Comparison of ENCODE assay signal across 9 cellular contexts in the genomic region with DNA sequence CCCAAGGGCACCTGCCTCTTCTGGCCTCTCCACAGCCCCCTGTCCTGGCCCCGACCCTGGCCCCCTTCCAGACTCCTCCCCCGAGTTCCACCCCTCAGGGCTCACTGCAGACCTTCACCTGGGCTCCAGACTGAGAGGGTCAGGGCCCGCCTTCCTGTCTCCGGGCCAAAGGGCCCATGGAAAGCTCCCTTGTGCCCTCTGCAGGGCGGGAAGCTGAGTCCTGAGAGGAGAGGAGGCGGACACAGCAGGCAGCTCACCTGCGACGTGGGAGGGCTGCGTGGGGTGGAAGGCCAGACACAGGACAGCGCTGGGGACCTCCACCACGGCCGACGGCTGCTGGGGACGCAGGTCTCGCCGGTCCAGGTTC. TPM values are rescaled to one million over a fixed set of nuclear protein-coding genes. Genes with fewer than 3 reads are reported as not detected.
DNase-seq lines count a peak whose midpoint lies in the region; ATAC-seq and TF ChIP-seq lines count a peak whose summit lies in the region.
"Had no signal": no experiment of that assay in that cellular context is flagged by ENCODE, and none has a peak within 500 bp of the region (broad histone marks: within the 10 kb centered on the region; RNA-seq: fewer than 3 reads in every experiment).

No MANE protein-coding gene starts in this region.

- TF ChIP-seq POLR2A in gastroesophageal sphincter (IDR thresholded peaks at IDR 0.05), result no peak

- ATAC-seq in Panc1 (peak; percentile 70), gastroesophageal sphincter (peak; percentile 8), GM19023 (IDR thresholded peaks at IDR 0.05; ENCODE audit: unreplicated experiment) (no peak)
- ATAC-seq in activated CD8-positive, alpha-beta T cell treated with anti-CD3 and anti-CD28 coated beads for 36 hours, result no peak

- peaks cover 2% of the 10 kb centered on the region for H3K27me3 Mint-ChIP-seq in glutamatergic neuron (ENCODE audit: unreplicated experiment)
- H3K27me3 Mint-ChIP-seq in activated CD8-positive, alpha-beta T cell treated with anti-CD3 and anti-CD28 coated beads for 36 hours, result no peaks in the 10 kb centered on the region
- H3K27me3 Mint-ChIP-seq: stimulated activated naive CD8-positive, alpha-beta T cell treated with anti-CD3 and anti-CD28 coated beads, Interleukin-15, Interleukin-2, amounts not matched to agents 100 ng/mL and 50 ng/mL, for 24 hours had no signal

- no peaks in the 10 kb centered on the region for H3K36me3 Mint-ChIP-seq in glutamatergic neuron (ENCODE audit: unreplicated experiment)
- peaks cover 15% of the 10 kb centered on the region for H3K36me3 Mint-ChIP-seq in activated CD8-positive, alpha-beta T cell treated with anti-CD3 and anti-CD28 coated beads for 36 hours (ENCODE audit: low read depth)

- H3K4me3 ChIP-seq in Panc1 (ENCODE audit: low read depth in 2 of 2, low read length in 2 of 2) (no peak overlapping the region; a peak in 1 of 4 replicates), gastroesophageal sphincter (no peak overlapping the region), rectal smooth muscle tissue (ENCODE audit: low read length) (no peak overlapping the region)

- in situ Hi-C loops in Panc1 (cut with HindIII; ENCODE audit: low pct_unique_long_range_greater_than_20kb, low sequenced_read_pairs), result no loop called here

- WGBS in gastroesophageal sphincter (ENCODE audit: low coverage in 1 of 2), 2 donors, result no CpG with 5 or more reads among the region's 16 CpGs

- no peaks in the 10 kb centered on the region for H3K27me3 ChIP-seq in Panc1 (ENCODE audit: control insufficient read depth, insufficient read depth, low read length)
- H3K27me3 ChIP-seq in gastroesophageal sphincter, result no peaks in the 10 kb centered on the region
- H3K27me3 ChIP-seq in rectal smooth muscle tissue (ENCODE audit: control insufficient read depth, insufficient read depth, low read length), result no peaks in the 10 kb centered on the region

- H3K27ac Mint-ChIP-seq in glutamatergic neuron (ENCODE audit: unreplicated experiment), result no peak overlapping the region
- no peak overlapping the region for H3K27ac Mint-ChIP-seq in activated CD8-positive, alpha-beta T cell treated with anti-CD3 and anti-CD28 coated beads for 36 hours
- H3K27ac Mint-ChIP-seq: stimulated activated naive CD8-positive, alpha-beta T cell treated with anti-CD3 and anti-CD28 coated beads, Interleukin-15, Interleukin-2, amounts not matched to agents 100 ng/mL and 50 ng/mL, for 24 hours had no signal

- H3K4me1 ChIP-seq in Panc1 (ENCODE audit: control insufficient read depth, insufficient read depth, low read length), result peaks cover 32% of the 10 kb centered on the region
- H3K4me1 ChIP-seq in gastroesophageal sphincter, result peaks cover 3 to 29% (median 20%) of the 10 kb centered on the region in 3 donors
- H3K4me1 ChIP-seq in rectal smooth muscle tissue (ENCODE audit: control insufficient read depth, insufficient read depth, low read length), result peaks cover 13% of the 10 kb centered on the region

- CTCF ChIA-PET in Panc1 (lab: Charles Lee), result interaction anchor here (0.6 to 1.0 kb wide), 4 partner anchors 25 to 242 kb away, joined by 3 to 5 read pairs (median 4); no protein-coding TSS in a partner anchor
- CTCF ChIA-PET in activated CD8-positive, alpha-beta T cell treated with anti-CD3 and anti-CD28 coated beads for 36 hours (lab: Charles Lee), result no interaction called here

- intact Hi-C loops in Panc1 (cut with micrococcal nuclease; ENCODE audit: unreplicated experiment), result no loop called here
- intact Hi-C loops in activated CD8-positive, alpha-beta T cell treated with anti-CD3 and anti-CD28 coated beads for 36 hours (cut with micrococcal nuclease), result no loop called here

- H3K9ac ChIP-seq in rectal smooth muscle tissue (ENCODE audit: low read length), result no peak overlapping the region

- no peaks in the 10 kb centered on the region for H3K4me1 Mint-ChIP-seq in glutamatergic neuron (ENCODE audit: low read depth, unreplicated experiment)
- no peaks in the 10 kb centered on the region for H3K4me1 Mint-ChIP-seq in activated CD8-positive, alpha-beta T cell treated with anti-CD3 and anti-CD28 coated beads for 36 hours (ENCODE audit: low read depth)

- H3K9me3 ChIP-seq in Panc1 (ENCODE audit: control insufficient read depth, insufficient read depth, low read depth, low read length) (no peaks in the 10 kb centered on the region), gastroesophageal sphincter (no peaks in the 10 kb centered on the region)

- H3K36me3 ChIP-seq in Panc1 (ENCODE audit: control insufficient read depth, insufficient read depth, low read length) (peaks cover 8% of the 10 kb centered on the region; the same call in 1 of the 2 replicates), gastroesophageal sphincter (peaks cover 0 to 63% of the 10 kb centered on the region in 2 donors), rectal smooth muscle tissue (ENCODE audit: control insufficient read depth, insufficient read depth, low read length) (peaks cover 30% of the 10 kb centered on the region)

- no TSS peak for BruUV-seq in Panc1 (replicated peaks; lab: Mats Ljungman, UMichigan)

- no peak overlapping the region for H3K4me3 Mint-ChIP-seq in glutamatergic neuron (ENCODE audit: unreplicated experiment)
- no peak overlapping the region for H3K4me3 Mint-ChIP-seq in activated CD8-positive, alpha-beta T cell treated with anti-CD3 and anti-CD28 coated beads for 36 hours
- H3K4me3 Mint-ChIP-seq: stimulated activated naive CD8-positive, alpha-beta T cell treated with anti-CD3 and anti-CD28 coated beads, Interleukin-15, Interleukin-2, amounts not matched to agents 100 ng/mL and 50 ng/mL, for 24 hours had no signal

- TF ChIP-seq CTCF in Panc1 (IDR thresholded peaks at IDR 0.05) (no peak; the same call in 1 of the 2 replicates), gastroesophageal sphincter (IDR thresholded peaks at IDR 0.05) (peak in 2 of 4 experiments; percentile 11 to 45), glutamatergic neuron (IDR thresholded peaks at IDR 0.05; ENCODE audit: partially characterized antibody, unreplicated experiment) (no peak)
- TF ChIP-seq CTCF in activated CD8-positive, alpha-beta T cell treated with anti-CD3 and anti-CD28 coated beads for 36 hours (IDR thresholded peaks at IDR 0.05), result no peak

- POLR2A ChIA-PET in Panc1 (lab: Charles Lee), result interaction anchor here (0.5 kb wide), 1 partner anchor 9 kb away, joined by 7 read pairs; no protein-coding TSS in a partner anchor
- POLR2A ChIA-PET in activated CD8-positive, alpha-beta T cell treated with anti-CD3 and anti-CD28 coated beads for 36 hours (lab: Charles Lee), result no interaction called here

- H3K9me3 Mint-ChIP-seq in glutamatergic neuron (ENCODE audit: unreplicated experiment), result peaks cover 2% of the 10 kb centered on the region
- H3K9me3 Mint-ChIP-seq in activated CD8-positive, alpha-beta T cell treated with anti-CD3 and anti-CD28 coated beads for 36 hours, result no peaks in the 10 kb centered on the region
- H3K9me3 Mint-ChIP-seq: stimulated activated naive CD8-positive, alpha-beta T cell treated with anti-CD3 and anti-CD28 coated beads, Interleukin-15, Interleukin-2, amounts not matched to agents 100 ng/mL and 50 ng/mL, for 24 hours had no signal

- H3K27ac ChIP-seq in Panc1 (ENCODE audit: low read length), result peak overlapping the region; percentile 81
- H3K27ac ChIP-seq in gastroesophageal sphincter, result peak overlapping the region; percentile 72 to 95 (median 90)
- peak overlapping the region; percentile 82 for H3K27ac ChIP-seq in rectal smooth muscle tissue (ENCODE audit: low read depth, low read length)

- DNase-seq in ELF-1 (ENCODE audit: low read depth, low spot score) (peak; percentile 73), Panc1 (ENCODE audit: low read depth, low spot score) (no peak), glutamatergic neuron (no peak), GM19238 (ENCODE audit: insufficient read length, low spot score) (no peak)
- DNase-seq in activated CD8-positive, alpha-beta T cell treated with anti-CD3 and anti-CD28 coated beads for 36 hours, result no peak

- TF ChIP-seq EP300 in gastroesophageal sphincter (IDR thresholded peaks at IDR 0.05), result no peak

RNA-seq across cellular contexts. Expression of gene DYNC2I2, which starts 20.6 kb away (rescaled TPM):
- total RNA-seq in Panc1 (2021; ENCODE audit: unreplicated experiment) (78.1 TPM), gastroesophageal sphincter (10 to 100 TPM; 28.3 to 47.0 (median 37.7) TPM), glutamatergic neuron (ENCODE audit: unreplicated experiment) (15.0 TPM)
- 96.2 TPM for polyA plus RNA-seq in Panc1 (2012; ENCODE audit: insufficient read length)
- total RNA-seq in activated CD8-positive, alpha-beta T cell treated with anti-CD3 and anti-CD28 coated beads for 36 hours, result 10 to 100 TPM; 24.3 to 25.6 TPM

RNA-seq across cellular contexts. Expression of gene SET, which starts 53.0 kb away (rescaled TPM):
- total RNA-seq in Panc1 (2021; ENCODE audit: unreplicated experiment) (422 TPM), gastroesophageal sphincter (100 to 1,000 TPM; 209 to 355 (median 256) TPM), glutamatergic neuron (ENCODE audit: unreplicated experiment) (387 TPM)
- polyA plus RNA-seq in Panc1 (2012; ENCODE audit: insufficient read length), result 224 TPM
- 100 to 1,000 TPM; 749 to 755 TPM for total RNA-seq in activated CD8-positive, alpha-beta T cell treated with anti-CD3 and anti-CD28 coated beads for 36 hours

Comparison
In these comparisons a context has a peak if more than half of its experiments do, and no peak if none do; other contexts are left out.
1. ATAC-seq: peak in Panc1 (single experiment) and gastroesophageal sphincter (single experiment); none in activated CD8-positive, alpha-beta T cell treated with anti-CD3 and anti-CD28 coated beads for 36 hours (single experiment) and GM19023 (single experiment).
2. Peak in every context shown above with its lines, with median percentiles within 50 percentile points of each other: H3K27ac ChIP-seq.